In genomic region chrX:151227637-151228036, GRCh38 we compare ENCODE assay signal across 14 cellular contexts. TPM values are rescaled to one million over a fixed set of nuclear protein-coding genes. Genes with fewer than 3 reads are reported as not detected.
DNase-seq lines count a peak whose midpoint lies in the region; ATAC-seq and TF ChIP-seq lines count a peak whose summit lies in the region.
"Had no signal": no experiment of that assay in that cellular context is flagged by ENCODE, and none has a peak within 500 bp of the region (broad histone marks: within the 10 kb centered on the region; RNA-seq: fewer than 3 reads in every experiment).

No MANE protein-coding gene starts in this region.

- no peak overlapping the region for H3K27ac Mint-ChIP-seq in glutamatergic neuron (ENCODE audit: unreplicated experiment)

- H3K9ac ChIP-seq in HUES6 (ENCODE audit: low read length) (no peak overlapping the region), mesendoderm (ENCODE audit: low read length) (peak overlapping the region; percentile 19), smooth muscle cell (ENCODE audit: low read depth) (no peak overlapping the region)

- H3K9me3 Mint-ChIP-seq in glutamatergic neuron (ENCODE audit: unreplicated experiment): no peaks in the 10 kb centered on the region

- no peak overlapping the region for H3K4ac ChIP-seq in mesendoderm (ENCODE audit: low read depth, low read length)

- no peaks in the 10 kb centered on the region for H3K36me3 Mint-ChIP-seq in glutamatergic neuron (ENCODE audit: unreplicated experiment)

- H3K4me1 ChIP-seq in HUES6 (ENCODE audit: control insufficient read depth, insufficient read depth, low read length) (no peaks in the 10 kb centered on the region), mesendoderm (ENCODE audit: control insufficient read depth, low read depth, low read length) (no peaks in the 10 kb centered on the region), smooth muscle cell (ENCODE audit: low read depth) (no peaks in the 10 kb centered on the region)

- no peaks in the 10 kb centered on the region for H3F3A ChIP-seq in smooth muscle cell (ENCODE audit: low read depth)

- H3K79me2 ChIP-seq in mesendoderm (ENCODE audit: control insufficient read depth, insufficient read depth, low read length) (no peaks in the 10 kb centered on the region), smooth muscle cell (ENCODE audit: low read depth) (no peaks in the 10 kb centered on the region)

- ATAC-seq in GM21360 (IDR thresholded peaks at IDR 0.05; ENCODE audit: unreplicated experiment): no peak
- no peak for ATAC-seq in esophagus mucosa
- ATAC-seq in GM19328 (IDR thresholded peaks at IDR 0.05; ENCODE audit: unreplicated experiment): no peak

- no peak overlapping the region for H2BK15ac ChIP-seq in mesendoderm (replicated peaks; ENCODE audit: low read depth)

- H3K27ac ChIP-seq in HUES6 (ENCODE audit: low read depth, low read length): no peak overlapping the region
- no peak overlapping the region for H3K27ac ChIP-seq in mesendoderm (ENCODE audit: low read depth, low read length)
- no peak overlapping the region for H3K27ac ChIP-seq in smooth muscle cell (ENCODE audit: low read depth)

- no peak overlapping the region for H2BK120ac ChIP-seq in mesendoderm (ENCODE audit: low read depth, low read length)

- no peaks in the 10 kb centered on the region for H3K27me3 Mint-ChIP-seq in glutamatergic neuron (ENCODE audit: unreplicated experiment)

- H3K4me3 Mint-ChIP-seq in glutamatergic neuron (ENCODE audit: unreplicated experiment): peak overlapping the region; percentile 77

- no CpG with 5 or more reads among the region's 32 CpGs for WGBS in mesendoderm (ENCODE audit: extremely low coverage, insufficient coverage, low lambda C conversion rate)
- 67% methylated on average over 30 of the region's 32 CpGs for WGBS in smooth muscle cell (ENCODE audit: low lambda C conversion rate)

- H3K27me3 ChIP-seq in HUES6 (ENCODE audit: control insufficient read depth, insufficient read depth, low read length): peaks cover 17% of the 10 kb centered on the region
- H3K27me3 ChIP-seq in mesendoderm (ENCODE audit: insufficient read depth, low read length, poor library complexity): no peaks in the 10 kb centered on the region
- peaks cover 4% of the 10 kb centered on the region for H3K27me3 ChIP-seq in smooth muscle cell (ENCODE audit: low read depth)

- H4K8ac ChIP-seq in mesendoderm (ENCODE audit: low read depth, low read length): no peak overlapping the region

- no peaks in the 10 kb centered on the region for H4K20me1 ChIP-seq in smooth muscle cell (ENCODE audit: low read depth)

- no peak overlapping the region for H3K18ac ChIP-seq in mesendoderm (ENCODE audit: low read length)

- no peaks in the 10 kb centered on the region for H3K4me1 Mint-ChIP-seq in glutamatergic neuron (ENCODE audit: low read depth, unreplicated experiment)

- H3K4me3 ChIP-seq in HUES6 (ENCODE audit: low read depth, low read length) (peak overlapping the region; percentile 20; the same call in 1 of the 2 replicates), mesendoderm (ENCODE audit: low read length) (no peak overlapping the region), smooth muscle cell (no peak overlapping the region)

- no peaks in the 10 kb centered on the region for H3K79me1 ChIP-seq in mesendoderm (ENCODE audit: low read length)

- H3K36me3 ChIP-seq in HUES6 (ENCODE audit: control insufficient read depth, insufficient read depth, low read length): no peaks in the 10 kb centered on the region
- H3K36me3 ChIP-seq in mesendoderm (ENCODE audit: control insufficient read depth, insufficient read depth, low read length): no peaks in the 10 kb centered on the region
- H3K36me3 ChIP-seq in smooth muscle cell (ENCODE audit: low read depth): no peaks in the 10 kb centered on the region

- H3K9me3 ChIP-seq in HUES6 (ENCODE audit: control insufficient read depth, insufficient read depth, low read depth, low read length) (peaks cover 3% of the 10 kb centered on the region; the same call in 1 of the 2 replicates), smooth muscle cell (replicated peaks; ENCODE audit: low read depth) (no peaks in the 10 kb centered on the region)

- H3K4me2 ChIP-seq in mesendoderm (ENCODE audit: low read length) (no peak overlapping the region), smooth muscle cell (peak overlapping the region; percentile 31)

- peak; percentile 15 for DNase-seq in glutamatergic neuron
- peak; percentile 15 for DNase-seq in mesendoderm
- DNase-seq in smooth muscle cell (lab: John Stamatoyannopoulos, UW; ENCODE audit: unreplicated experiment): no peak
- DNase-seq: COR-L47, MM.1S, NCI-H1092 treated with DMSO at 0.1 percent for 48 hours, NCI-H1694, NCI-H226, NCI-H524 treated with DMSO at 0.1 percent for 48 hours had no signal

- TF ChIP-seq CTCF in glutamatergic neuron (IDR thresholded peaks at IDR 0.05; ENCODE audit: partially characterized antibody, unreplicated experiment) (no peak), smooth muscle cell (IDR thresholded peaks at IDR 0.05; ENCODE audit: borderline replicate concordance, insufficient read depth, poor library complexity, severe bottlenecking) (no peak)

- H2BK5ac ChIP-seq in mesendoderm (ENCODE audit: low read length): no peak overlapping the region

- H4K5ac ChIP-seq in mesendoderm (ENCODE audit: low read length): no peak overlapping the region

- H2AK5ac ChIP-seq in mesendoderm (ENCODE audit: low read length): no peak overlapping the region

- peak overlapping the region; percentile 73 for H3K56ac ChIP-seq in mesendoderm (ENCODE audit: low read length)

- H3K23ac ChIP-seq in mesendoderm (ENCODE audit: low read length): no peak overlapping the region

- H2AFZ ChIP-seq in smooth muscle cell (ENCODE audit: low read depth): no peak overlapping the region

RNA-seq across cellular contexts. Expression of gene GPR50, which starts 51.3 kb away (rescaled TPM):
- total RNA-seq in glutamatergic neuron (ENCODE audit: unreplicated experiment) (0.42 TPM), smooth muscle cell (0.22 TPM in 1 of 2 replicates, not detected in the other), esophagus mucosa (not detected)
- polyA plus RNA-seq in mesendoderm (2013, experiment 1 of 2): 1.7 TPM
- 1.8 TPM for polyA plus RNA-seq in mesendoderm (2013, experiment 2 of 2)
- polyA plus RNA-seq in smooth muscle cell: 0.13 and 0.35 TPM in 2 replicates
- total RNA-seq: SK-MEL-5 had no signal
